ENCODE assay signal across 12 cellular contexts in genomic region chr10:128211064-128211504, GRCh38.
DNase-seq lines count a peak whose midpoint lies in the region; ATAC-seq, FAIRE-seq and TF ChIP-seq lines count a peak whose summit lies in the region.
"Had no signal": no experiment of that assay in that cellular context is flagged by ENCODE, and none has a peak within 500 bp of the region (broad histone marks: within the 10 kb centered on the region; RNA-seq: fewer than 3 reads in every experiment).

No MANE protein-coding gene starts in this region.

- TF ChIP-seq CTCF in left lung (IDR thresholded peaks at IDR 0.05) (no peak), thoracic aorta (IDR thresholded peaks at IDR 0.05) (no peak)

- H3K4me1 Mint-ChIP-seq in activated T-cell treated with anti-CD3 and anti-CD28 coated beads, Interleukin-2, amount 50 U/mL, for 4 hours (ENCODE audit: low read depth), result peaks cover 11% of the 10 kb centered on the region
- H3K4me1 Mint-ChIP-seq in activated T-helper 17 cell treated with anti-CD3 and anti-CD28 coated beads, Interleukin-2, amount 50 U/mL, for 72 hours, result peaks cover 9% of the 10 kb centered on the region

- H3K4me3 ChIP-seq in left lung (peak overlapping the region; percentile 65 to 84), thoracic aorta (peak overlapping the region; percentile 75), small intestine (ENCODE audit: low read depth in 1 of 2, low read length in 2 of 2) (peak overlapping the region in 1 of 2 donors; percentile 67)

- peak overlapping the region in 1 of 2 donors; percentile 92 for H3K27ac ChIP-seq in left lung
- no peak overlapping the region for H3K27ac ChIP-seq in thoracic aorta
- H3K27ac ChIP-seq in small intestine (ENCODE audit: low read depth in 1 of 2, low read length in 1 of 2), result no peak overlapping the region
- H3K27ac ChIP-seq: HL-60 had no signal

- peaks cover 0 to 48% of the 10 kb centered on the region in 2 donors for H3K27me3 ChIP-seq in left lung
- no peaks in the 10 kb centered on the region for H3K27me3 ChIP-seq in thoracic aorta (replicated peaks; ENCODE audit: insufficient read depth)
- no peaks in the 10 kb centered on the region for H3K27me3 ChIP-seq in small intestine (ENCODE audit: control insufficient read depth in 2 of 2, insufficient read depth in 2 of 2, low read length in 2 of 2)

- 49 to 64% (median 59%) methylated on average over 25 of the region's 25 CpGs for WGBS in small intestine, 3 donors

- ATAC-seq in activated T-cell treated with anti-CD3 and anti-CD28 coated beads, Interleukin-2, amount 50 U/mL, for 4 hours, result no peak
- no peak for ATAC-seq in activated T-helper 17 cell treated with anti-CD3 and anti-CD28 coated beads, Interleukin-2, amount 50 U/mL, for 72 hours (replicated peaks)
- ATAC-seq in left lung, result no peak
- no peak for ATAC-seq in thoracic aorta (ENCODE audit: insufficient number of reproducible peaks, low FRiP score, low read depth)
- no peak for ATAC-seq in GM18517 (IDR thresholded peaks at IDR 0.05; ENCODE audit: unreplicated experiment)

- H3K36me3 ChIP-seq in left lung (no peaks in the 10 kb centered on the region), thoracic aorta (no peaks in the 10 kb centered on the region), small intestine (ENCODE audit: control insufficient read depth in 2 of 2, insufficient read depth in 2 of 2, low read length in 2 of 2) (no peaks in the 10 kb centered on the region)

- H3K27ac Mint-ChIP-seq in activated T-helper 17 cell treated with anti-CD3 and anti-CD28 coated beads, Interleukin-2, amount 50 U/mL, for 72 hours, result no peak overlapping the region

- FAIRE-seq in small intestine (lab: Jason Lieb, UNC), result no peak
- FAIRE-seq: colon, islet of Langerhans had no signal

- no peaks in the 10 kb centered on the region for H3K36me3 Mint-ChIP-seq in activated T-cell treated with anti-CD3 and anti-CD28 coated beads, Interleukin-2, amount 50 U/mL, for 4 hours (ENCODE audit: insufficient read depth)
- no peaks in the 10 kb centered on the region for H3K36me3 Mint-ChIP-seq in activated T-helper 17 cell treated with anti-CD3 and anti-CD28 coated beads, Interleukin-2, amount 50 U/mL, for 72 hours (ENCODE audit: low read depth)

- peak overlapping the region; percentile 79 for H3K4me3 Mint-ChIP-seq in activated T-cell treated with anti-CD3 and anti-CD28 coated beads, Interleukin-2, amount 50 U/mL, for 4 hours
- peak overlapping the region; percentile 77 for H3K4me3 Mint-ChIP-seq in activated T-helper 17 cell treated with anti-CD3 and anti-CD28 coated beads, Interleukin-2, amount 50 U/mL, for 72 hours

- H3K9me3 ChIP-seq in left lung (no peaks in the 10 kb centered on the region), thoracic aorta (no peaks in the 10 kb centered on the region), small intestine (ENCODE audit: control insufficient read depth, low read depth) (no peaks in the 10 kb centered on the region)

- intact Hi-C loops in left lung (cut with DNase I), result no loop called here

- H3K27me3 Mint-ChIP-seq in activated T-cell treated with anti-CD3 and anti-CD28 coated beads, Interleukin-2, amount 50 U/mL, for 4 hours (ENCODE audit: low read depth), result no peaks in the 10 kb centered on the region
- no peaks in the 10 kb centered on the region for H3K27me3 Mint-ChIP-seq in activated T-helper 17 cell treated with anti-CD3 and anti-CD28 coated beads, Interleukin-2, amount 50 U/mL, for 72 hours

- H3K4me1 ChIP-seq in left lung, result peaks cover 0 to 17% of the 10 kb centered on the region in 2 donors
- peaks cover 0 to 4% of the 10 kb centered on the region in 2 donors for H3K4me1 ChIP-seq in thoracic aorta (ENCODE audit: control insufficient read depth in 1 of 2, low read depth in 2 of 2)
- H3K4me1 ChIP-seq in small intestine (ENCODE audit: control insufficient read depth in 2 of 2, insufficient read depth in 1 of 2, low read depth in 1 of 2, low read length in 1 of 2), result no peaks in the 10 kb centered on the region

- no peak for DNase-seq in activated T-cell treated with anti-CD3 and anti-CD28 coated beads, Interleukin-2, amount 50 U/mL, for 4 hours
- no peak for DNase-seq in activated T-cell treated with anti-CD3 and anti-CD28 coated beads, Interleukin-2, amount 50 U/mL, for 48 hours
- DNase-seq in left lung (no peak), thoracic aorta (ENCODE audit: low spot score) (no peak), small intestine (no peak)
- no peak for DNase-seq in activated effector memory CD4-positive, alpha-beta T cell treated with anti-CD3 and anti-CD28 coated beads, Interleukin-2, amount 50 U/mL, for 16 hours
- DNase-seq: NCI-H1436 treated with DMSO at 0.1 percent for 48 hours had no signal

- no peaks in the 10 kb centered on the region for H3K9me3 Mint-ChIP-seq in activated T-cell treated with anti-CD3 and anti-CD28 coated beads, Interleukin-2, amount 50 U/mL, for 4 hours
- no peaks in the 10 kb centered on the region for H3K9me3 Mint-ChIP-seq in activated T-helper 17 cell treated with anti-CD3 and anti-CD28 coated beads, Interleukin-2, amount 50 U/mL, for 72 hours
